Comparison of ENCODE assay signal across 8 cellular contexts in genomic region chr2:46954951-46955571, GRCh38. TPM values are rescaled to one million over a fixed set of nuclear protein-coding genes. Genes with fewer than 3 reads are reported as not detected.
DNase-seq lines count a peak whose midpoint lies in the region; ATAC-seq and TF ChIP-seq lines count a peak whose summit lies in the region.

No MANE protein-coding gene starts in this region.

- H3K36me3 ChIP-seq in suprapubic skin, result peaks cover 76% of the 10 kb centered on the region

- TF ChIP-seq CTCF in astrocyte of the cerebellum (IDR thresholded peaks at IDR 0.05; ENCODE audit: low read depth, low read length, missing control alignments), result no peak
- no peak for TF ChIP-seq CTCF in suprapubic skin (IDR thresholded peaks at IDR 0.05)
- no peak for TF ChIP-seq CTCF in GM20000 (IDR thresholded peaks at IDR 0.05; ENCODE audit: extremely low read depth, missing control alignments)

- 47% methylated on average over 9 of the region's 9 CpGs for WGBS in suprapubic skin

- no peaks in the 10 kb centered on the region for H3K9me3 ChIP-seq in suprapubic skin

- H3K4me3 ChIP-seq in astrocyte of the cerebellum (ENCODE audit: low read depth, low read length) (no peak overlapping the region), suprapubic skin (no peak overlapping the region)

- ATAC-seq in HG02642 (IDR thresholded peaks at IDR 0.05; ENCODE audit: poor library complexity, unreplicated experiment), result no peak

- no peaks in the 10 kb centered on the region for H3K27me3 ChIP-seq in layer of hippocampus (ENCODE audit: control insufficient read depth, insufficient read depth, low read length)
- no peaks in the 10 kb centered on the region for H3K27me3 ChIP-seq in suprapubic skin

- H3K4me1 ChIP-seq in suprapubic skin, result peaks cover 15% of the 10 kb centered on the region

- in situ Hi-C loops in astrocyte of the cerebellum (cut with HindIII; ENCODE audit: low sequenced_read_pairs), result no loop called here

- TF ChIP-seq POLR2A in suprapubic skin (IDR thresholded peaks at IDR 0.05), result no peak

- H3K27ac ChIP-seq in layer of hippocampus (ENCODE audit: low read depth, low read length) (peak overlapping the region; percentile 27), suprapubic skin (peak overlapping the region; percentile 68)

- no peak for TF ChIP-seq EP300 in suprapubic skin (IDR thresholded peaks at IDR 0.05)

- DNase-seq in HS-27A (ENCODE audit: low read depth) (peak; percentile 92), astrocyte of the cerebellum (ENCODE audit: low read depth) (peak; percentile 79), suprapubic skin (ENCODE audit: low spot score in 2 of 2) (peak in 1 of 2 donors; percentile 79), activated gamma-delta T cell (lab: John Stamatoyannopoulos, UW) (no peak), NCI-H146 treated with DMSO at 0.1 percent for 48 hours (lab: John Stamatoyannopoulos, UW; ENCODE audit: unreplicated experiment) (no peak), GM20000 (ENCODE audit: low spot score) (no peak)

RNA-seq across cellular contexts. Expression of gene TTC7A, which starts 14.0 kb away (rescaled TPM):
- 10 to 100 TPM; 44.1 to 65.1 (median 48.3) TPM for total RNA-seq in suprapubic skin

RNA-seq across cellular contexts. Expression of gene MCFD2, which starts 39.5 kb away (rescaled TPM):
- total RNA-seq in suprapubic skin, result 10 to 100 TPM; 40.5 to 42.4 (median 41.6) TPM

Comparison
In these comparisons a context has a peak if more than half of its experiments do, and no peak if none do; other contexts are left out.
1. DNase-seq: peak in HS-27A (single experiment) and astrocyte of the cerebellum (single experiment); none in activated gamma-delta T cell (single experiment), NCI-H146 treated with DMSO at 0.1 percent for 48 hours (single experiment) and GM20000 (single experiment).